2 cellular contexts compared by ENCODE assay signal in the genomic region with DNA sequence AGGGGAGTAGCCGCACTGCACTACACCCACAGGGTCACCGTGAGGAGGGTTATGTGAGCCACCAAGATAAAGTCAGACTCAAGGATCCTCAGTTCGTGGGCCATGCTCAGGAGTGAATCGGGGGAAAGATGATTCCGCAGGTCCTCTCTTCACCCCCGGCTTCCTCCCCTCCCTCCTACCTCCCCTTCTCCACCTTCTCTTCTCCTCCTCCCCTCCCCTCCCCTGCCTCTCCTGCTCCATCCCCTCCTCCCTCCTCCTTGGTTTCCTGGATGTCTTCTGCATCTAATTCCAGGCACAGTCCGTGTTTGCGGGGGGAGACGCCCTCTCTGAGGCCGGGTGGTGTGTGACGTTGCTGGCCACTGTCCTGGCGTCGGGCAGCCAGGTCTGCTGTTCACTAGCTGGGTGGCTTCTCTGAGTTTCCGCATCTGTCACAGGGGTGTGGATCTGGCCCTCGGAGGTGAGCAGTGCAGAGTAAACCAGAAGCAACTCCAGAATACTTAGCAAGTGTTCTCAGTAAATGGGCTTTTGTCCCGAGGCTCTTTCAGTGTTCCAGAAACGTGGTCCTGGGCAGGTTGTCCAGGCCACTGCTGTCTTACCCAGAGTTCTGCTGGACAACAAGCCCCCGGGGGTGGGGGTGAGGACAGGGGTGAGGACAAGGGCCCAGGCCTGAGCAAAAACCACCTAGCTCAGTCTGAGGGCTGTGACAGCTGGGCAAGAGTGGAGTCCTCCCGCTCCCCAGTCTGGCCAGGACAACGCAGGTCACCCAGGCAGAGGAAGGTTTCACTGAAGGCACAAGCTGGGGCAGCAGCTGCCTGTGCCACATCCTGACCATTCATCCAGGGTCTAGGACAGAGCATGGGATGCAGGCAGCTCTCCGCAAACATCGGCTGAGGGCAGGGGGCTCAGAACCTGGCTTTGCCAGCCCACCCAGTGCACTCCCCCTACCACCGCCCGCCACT.
TF ChIP-seq lines count a peak whose summit lies in the region.

No MANE protein-coding gene starts in this region.

TF ChIP-seq in GM23338, 12 proteins besides CTCF, POLR2A, EP300 and RAD21 (continued from another document):
- TF ChIP-seq, protein P1, sequence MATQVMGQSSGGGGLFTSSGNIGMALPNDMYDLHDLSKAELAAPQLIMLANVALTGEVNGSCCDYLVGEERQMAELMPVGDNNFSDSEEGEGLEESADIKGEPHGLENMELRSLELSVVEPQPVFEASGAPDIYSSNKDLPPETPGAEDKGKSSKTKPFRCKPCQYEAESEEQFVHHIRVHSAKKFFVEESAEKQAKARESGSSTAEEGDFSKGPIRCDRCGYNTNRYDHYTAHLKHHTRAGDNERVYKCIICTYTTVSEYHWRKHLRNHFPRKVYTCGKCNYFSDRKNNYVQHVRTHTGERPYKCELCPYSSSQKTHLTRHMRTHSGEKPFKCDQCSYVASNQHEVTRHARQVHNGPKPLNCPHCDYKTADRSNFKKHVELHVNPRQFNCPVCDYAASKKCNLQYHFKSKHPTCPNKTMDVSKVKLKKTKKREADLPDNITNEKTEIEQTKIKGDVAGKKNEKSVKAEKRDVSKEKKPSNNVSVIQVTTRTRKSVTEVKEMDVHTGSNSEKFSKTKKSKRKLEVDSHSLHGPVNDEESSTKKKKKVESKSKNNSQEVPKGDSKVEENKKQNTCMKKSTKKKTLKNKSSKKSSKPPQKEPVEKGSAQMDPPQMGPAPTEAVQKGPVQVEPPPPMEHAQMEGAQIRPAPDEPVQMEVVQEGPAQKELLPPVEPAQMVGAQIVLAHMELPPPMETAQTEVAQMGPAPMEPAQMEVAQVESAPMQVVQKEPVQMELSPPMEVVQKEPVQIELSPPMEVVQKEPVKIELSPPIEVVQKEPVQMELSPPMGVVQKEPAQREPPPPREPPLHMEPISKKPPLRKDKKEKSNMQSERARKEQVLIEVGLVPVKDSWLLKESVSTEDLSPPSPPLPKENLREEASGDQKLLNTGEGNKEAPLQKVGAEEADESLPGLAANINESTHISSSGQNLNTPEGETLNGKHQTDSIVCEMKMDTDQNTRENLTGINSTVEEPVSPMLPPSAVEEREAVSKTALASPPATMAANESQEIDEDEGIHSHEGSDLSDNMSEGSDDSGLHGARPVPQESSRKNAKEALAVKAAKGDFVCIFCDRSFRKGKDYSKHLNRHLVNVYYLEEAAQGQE (IDR thresholded peaks at IDR 0.05; ENCODE audit: unreplicated experiment) = no peak
- TF ChIP-seq STAT1 (IDR thresholded peaks at IDR 0.05; ENCODE audit: unreplicated experiment) (no peak), NANOG (IDR thresholded peaks at IDR 0.05; ENCODE audit: borderline replicate concordance) (no peak), JUNB (IDR thresholded peaks at IDR 0.05; ENCODE audit: unreplicated experiment) (no peak)
- TF ChIP-seq, protein P2, sequence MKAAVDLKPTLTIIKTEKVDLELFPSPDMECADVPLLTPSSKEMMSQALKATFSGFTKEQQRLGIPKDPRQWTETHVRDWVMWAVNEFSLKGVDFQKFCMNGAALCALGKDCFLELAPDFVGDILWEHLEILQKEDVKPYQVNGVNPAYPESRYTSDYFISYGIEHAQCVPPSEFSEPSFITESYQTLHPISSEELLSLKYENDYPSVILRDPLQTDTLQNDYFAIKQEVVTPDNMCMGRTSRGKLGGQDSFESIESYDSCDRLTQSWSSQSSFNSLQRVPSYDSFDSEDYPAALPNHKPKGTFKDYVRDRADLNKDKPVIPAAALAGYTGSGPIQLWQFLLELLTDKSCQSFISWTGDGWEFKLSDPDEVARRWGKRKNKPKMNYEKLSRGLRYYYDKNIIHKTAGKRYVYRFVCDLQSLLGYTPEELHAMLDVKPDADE (IDR thresholded peaks at IDR 0.05) = no peak
- TF ChIP-seq, protein P3, sequence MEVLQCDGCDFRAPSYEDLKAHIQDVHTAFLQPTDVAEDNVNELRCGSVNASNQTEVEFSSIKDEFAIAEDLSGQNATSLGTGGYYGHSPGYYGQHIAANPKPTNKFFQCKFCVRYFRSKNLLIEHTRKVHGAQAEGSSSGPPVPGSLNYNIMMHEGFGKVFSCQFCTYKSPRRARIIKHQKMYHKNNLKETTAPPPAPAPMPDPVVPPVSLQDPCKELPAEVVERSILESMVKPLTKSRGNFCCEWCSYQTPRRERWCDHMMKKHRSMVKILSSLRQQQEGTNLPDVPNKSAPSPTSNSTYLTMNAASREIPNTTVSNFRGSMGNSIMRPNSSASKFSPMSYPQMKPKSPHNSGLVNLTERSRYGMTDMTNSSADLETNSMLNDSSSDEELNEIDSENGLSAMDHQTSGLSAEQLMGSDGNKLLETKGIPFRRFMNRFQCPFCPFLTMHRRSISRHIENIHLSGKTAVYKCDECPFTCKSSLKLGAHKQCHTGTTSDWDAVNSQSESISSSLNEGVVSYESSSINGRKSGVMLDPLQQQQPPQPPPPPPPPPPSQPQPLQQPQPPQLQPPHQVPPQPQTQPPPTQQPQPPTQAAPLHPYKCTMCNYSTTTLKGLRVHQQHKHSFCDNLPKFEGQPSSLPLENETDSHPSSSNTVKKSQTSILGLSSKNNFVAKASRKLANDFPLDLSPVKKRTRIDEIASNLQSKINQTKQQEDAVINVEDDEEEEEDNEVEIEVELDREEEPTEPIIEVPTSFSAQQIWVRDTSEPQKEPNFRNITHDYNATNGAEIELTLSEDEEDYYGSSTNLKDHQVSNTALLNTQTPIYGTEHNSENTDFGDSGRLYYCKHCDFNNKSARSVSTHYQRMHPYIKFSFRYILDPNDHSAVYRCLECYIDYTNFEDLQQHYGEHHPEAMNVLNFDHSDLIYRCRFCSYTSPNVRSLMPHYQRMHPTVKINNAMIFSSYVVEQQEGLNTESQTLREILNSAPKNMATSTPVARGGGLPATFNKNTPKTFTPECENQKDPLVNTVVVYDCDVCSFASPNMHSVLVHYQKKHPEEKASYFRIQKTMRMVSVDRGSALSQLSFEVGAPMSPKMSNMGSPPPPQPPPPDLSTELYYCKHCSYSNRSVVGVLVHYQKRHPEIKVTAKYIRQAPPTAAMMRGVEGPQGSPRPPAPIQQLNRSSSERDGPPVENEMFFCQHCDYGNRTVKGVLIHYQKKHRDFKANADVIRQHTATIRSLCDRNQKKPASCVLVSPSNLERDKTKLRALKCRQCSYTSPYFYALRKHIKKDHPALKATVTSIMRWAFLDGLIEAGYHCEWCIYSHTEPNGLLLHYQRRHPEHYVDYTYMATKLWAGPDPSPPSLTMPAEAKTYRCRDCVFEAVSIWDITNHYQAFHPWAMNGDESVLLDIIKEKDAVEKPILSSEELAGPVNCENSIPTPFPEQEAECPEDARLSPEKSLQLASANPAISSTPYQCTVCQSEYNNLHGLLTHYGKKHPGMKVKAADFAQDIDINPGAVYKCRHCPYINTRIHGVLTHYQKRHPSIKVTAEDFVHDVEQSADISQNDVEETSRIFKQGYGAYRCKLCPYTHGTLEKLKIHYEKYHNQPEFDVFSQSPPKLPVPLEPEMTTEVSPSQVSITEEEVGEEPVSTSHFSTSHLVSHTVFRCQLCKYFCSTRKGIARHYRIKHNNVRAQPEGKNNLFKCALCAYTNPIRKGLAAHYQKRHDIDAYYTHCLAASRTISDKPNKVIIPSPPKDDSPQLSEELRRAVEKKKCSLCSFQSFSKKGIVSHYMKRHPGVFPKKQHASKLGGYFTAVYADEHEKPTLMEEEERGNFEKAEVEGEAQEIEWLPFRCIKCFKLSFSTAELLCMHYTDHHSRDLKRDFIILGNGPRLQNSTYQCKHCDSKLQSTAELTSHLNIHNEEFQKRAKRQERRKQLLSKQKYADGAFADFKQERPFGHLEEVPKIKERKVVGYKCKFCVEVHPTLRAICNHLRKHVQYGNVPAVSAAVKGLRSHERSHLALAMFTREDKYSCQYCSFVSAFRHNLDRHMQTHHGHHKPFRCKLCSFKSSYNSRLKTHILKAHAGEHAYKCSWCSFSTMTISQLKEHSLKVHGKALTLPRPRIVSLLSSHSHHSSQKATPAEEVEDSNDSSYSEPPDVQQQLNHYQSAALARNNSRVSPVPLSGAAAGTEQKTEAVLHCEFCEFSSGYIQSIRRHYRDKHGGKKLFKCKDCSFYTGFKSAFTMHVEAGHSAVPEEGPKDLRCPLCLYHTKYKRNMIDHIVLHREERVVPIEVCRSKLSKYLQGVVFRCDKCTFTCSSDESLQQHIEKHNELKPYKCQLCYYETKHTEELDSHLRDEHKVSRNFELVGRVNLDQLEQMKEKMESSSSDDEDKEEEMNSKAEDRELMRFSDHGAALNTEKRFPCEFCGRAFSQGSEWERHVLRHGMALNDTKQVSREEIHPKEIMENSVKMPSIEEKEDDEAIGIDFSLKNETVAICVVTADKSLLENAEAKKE (CRISPR knock-in tag; IDR thresholded peaks at IDR 0.05) = no peak

TF ChIP-seq in SK-N-SH treated with all-trans-retinoic acid at 6 μM for 48 hours, 23 proteins besides CTCF, POLR2A, EP300 and RAD21 (continued from another document):
- TF ChIP-seq CSRNP3 (CRISPR knock-in tag; IDR thresholded peaks at IDR 0.05) (no peak), ARNTL (CRISPR knock-in tag; IDR thresholded peaks at IDR 0.05; ENCODE audit: borderline replicate concordance, low read depth) (no peak), ZC3H10 (CRISPR knock-in tag; IDR thresholded peaks at IDR 0.05) (no peak), SNAI2 (CRISPR knock-in tag; IDR thresholded peaks at IDR 0.05) (no peak), ZFP3 (CRISPR knock-in tag; IDR thresholded peaks at IDR 0.05) (no peak), OSR1 (CRISPR knock-in tag; IDR thresholded peaks at IDR 0.05) (no peak), ZNF70 (CRISPR knock-in tag; IDR thresholded peaks at IDR 0.05) (no peak), CSDC2 (CRISPR knock-in tag; IDR thresholded peaks at IDR 0.05) (no peak), TOX (CRISPR knock-in tag; IDR thresholded peaks at IDR 0.05; ENCODE audit: borderline replicate concordance) (no peak), ZNF8 (CRISPR knock-in tag; IDR thresholded peaks at IDR 0.05) (no peak)
- TF ChIP-seq, protein P4, sequence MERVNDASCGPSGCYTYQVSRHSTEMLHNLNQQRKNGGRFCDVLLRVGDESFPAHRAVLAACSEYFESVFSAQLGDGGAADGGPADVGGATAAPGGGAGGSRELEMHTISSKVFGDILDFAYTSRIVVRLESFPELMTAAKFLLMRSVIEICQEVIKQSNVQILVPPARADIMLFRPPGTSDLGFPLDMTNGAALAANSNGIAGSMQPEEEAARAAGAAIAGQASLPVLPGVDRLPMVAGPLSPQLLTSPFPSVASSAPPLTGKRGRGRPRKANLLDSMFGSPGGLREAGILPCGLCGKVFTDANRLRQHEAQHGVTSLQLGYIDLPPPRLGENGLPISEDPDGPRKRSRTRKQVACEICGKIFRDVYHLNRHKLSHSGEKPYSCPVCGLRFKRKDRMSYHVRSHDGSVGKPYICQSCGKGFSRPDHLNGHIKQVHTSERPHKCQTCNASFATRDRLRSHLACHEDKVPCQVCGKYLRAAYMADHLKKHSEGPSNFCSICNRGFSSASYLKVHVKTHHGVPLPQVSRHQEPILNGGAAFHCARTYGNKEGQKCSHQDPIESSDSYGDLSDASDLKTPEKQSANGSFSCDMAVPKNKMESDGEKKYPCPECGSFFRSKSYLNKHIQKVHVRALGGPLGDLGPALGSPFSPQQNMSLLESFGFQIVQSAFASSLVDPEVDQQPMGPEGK (CRISPR knock-in tag; IDR thresholded peaks at IDR 0.05; ENCODE audit: borderline replicate concordance) = no peak
- TF ChIP-seq, protein P5, sequence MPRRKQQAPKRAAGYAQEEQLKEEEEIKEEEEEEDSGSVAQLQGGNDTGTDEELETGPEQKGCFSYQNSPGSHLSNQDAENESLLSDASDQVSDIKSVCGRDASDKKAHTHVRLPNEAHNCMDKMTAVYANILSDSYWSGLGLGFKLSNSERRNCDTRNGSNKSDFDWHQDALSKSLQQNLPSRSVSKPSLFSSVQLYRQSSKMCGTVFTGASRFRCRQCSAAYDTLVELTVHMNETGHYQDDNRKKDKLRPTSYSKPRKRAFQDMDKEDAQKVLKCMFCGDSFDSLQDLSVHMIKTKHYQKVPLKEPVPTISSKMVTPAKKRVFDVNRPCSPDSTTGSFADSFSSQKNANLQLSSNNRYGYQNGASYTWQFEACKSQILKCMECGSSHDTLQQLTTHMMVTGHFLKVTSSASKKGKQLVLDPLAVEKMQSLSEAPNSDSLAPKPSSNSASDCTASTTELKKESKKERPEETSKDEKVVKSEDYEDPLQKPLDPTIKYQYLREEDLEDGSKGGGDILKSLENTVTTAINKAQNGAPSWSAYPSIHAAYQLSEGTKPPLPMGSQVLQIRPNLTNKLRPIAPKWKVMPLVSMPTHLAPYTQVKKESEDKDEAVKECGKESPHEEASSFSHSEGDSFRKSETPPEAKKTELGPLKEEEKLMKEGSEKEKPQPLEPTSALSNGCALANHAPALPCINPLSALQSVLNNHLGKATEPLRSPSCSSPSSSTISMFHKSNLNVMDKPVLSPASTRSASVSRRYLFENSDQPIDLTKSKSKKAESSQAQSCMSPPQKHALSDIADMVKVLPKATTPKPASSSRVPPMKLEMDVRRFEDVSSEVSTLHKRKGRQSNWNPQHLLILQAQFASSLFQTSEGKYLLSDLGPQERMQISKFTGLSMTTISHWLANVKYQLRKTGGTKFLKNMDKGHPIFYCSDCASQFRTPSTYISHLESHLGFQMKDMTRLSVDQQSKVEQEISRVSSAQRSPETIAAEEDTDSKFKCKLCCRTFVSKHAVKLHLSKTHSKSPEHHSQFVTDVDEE (CRISPR knock-in tag; IDR thresholded peaks at IDR 0.05) = no peak
